19 cellular contexts compared by ENCODE assay signal in the genomic region with DNA sequence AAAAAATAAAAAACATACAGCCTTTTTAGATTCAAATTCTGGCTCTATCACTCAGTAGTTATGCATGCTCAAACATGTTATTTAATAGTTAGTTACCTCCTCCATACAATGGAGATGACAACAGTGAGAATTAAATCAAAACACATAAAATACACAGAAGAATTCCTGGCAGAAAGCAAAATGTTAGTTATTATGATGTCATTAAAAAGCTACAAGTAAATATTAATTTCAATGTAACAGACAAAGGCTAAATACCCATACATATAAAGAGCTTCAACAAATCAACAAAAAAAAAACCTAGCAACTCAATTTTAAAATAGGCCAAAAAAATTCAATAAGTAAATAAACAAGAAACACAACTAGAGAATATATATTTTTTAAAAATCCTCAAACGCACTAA. TPM values are rescaled to one million over a fixed set of nuclear protein-coding genes. Genes with fewer than 3 reads are reported as not detected.
"Had no signal": no experiment of that assay in that cellular context is flagged by ENCODE, and none has a peak within 500 bp of the region (broad histone marks: within the 10 kb centered on the region; RNA-seq: fewer than 3 reads in every experiment).

No MANE protein-coding gene starts in this region.

- H3K9me3 ChIP-seq: thyroid gland had no signal

- H3K36me3 ChIP-seq: right atrium auricular region, suprapubic skin, thyroid gland had no signal

- H3K27ac ChIP-seq: esophagus squamous epithelium, right atrium auricular region, suprapubic skin, thyroid gland had no signal

- FAIRE-seq: small intestine, urothelium cell line had no signal

- H3K27me3 Mint-ChIP-seq: type B pancreatic cell had no signal

- H3K27me3 ChIP-seq: esophagus squamous epithelium, right atrium auricular region, suprapubic skin, thyroid gland had no signal

- DNase-seq: effector memory CD4-positive, alpha-beta T cell; esophagus squamous epithelium; foreskin fibroblast; natural killer cell; posterior cingulate gyrus; small intestine; stimulated activated CD4-positive, alpha-beta T cell treated with anti-CD3 and anti-CD28 coated beads, Interleukin-2, amount 100 ng/mL, for 48 hours; stimulated activated naive CD4-positive, alpha-beta T cell treated with Interleukin-2 at 50 U/mL for 16 hours; thyroid gland had no signal

- H3K4me3 ChIP-seq: esophagus squamous epithelium, right atrium auricular region, suprapubic skin, thyroid gland had no signal

- H3K27ac Mint-ChIP-seq: natural killer cell, type B pancreatic cell had no signal

- H3K4me1 ChIP-seq: esophagus squamous epithelium, thyroid gland had no signal

- H3K4me3 Mint-ChIP-seq: natural killer cell, neural crest cell, type B pancreatic cell had no signal

- ATAC-seq: natural killer cell had no signal

RNA-seq across cellular contexts. Expression of a gene that starts 21.4 kb away (rescaled TPM):
- total RNA-seq: epithelial cell of proximal tubule, kidney epithelial cell, lung microvascular endothelial cell, natural killer cell, neural crest cell, osteocyte, pulmonary artery endothelial cell had no signal
